In genomic region chr13:22173605-22174004, GRCh38 we compare ENCODE assay signal across 16 cellular contexts.
DNase-seq lines count a peak whose midpoint lies in the region; ATAC-seq and TF ChIP-seq lines count a peak whose summit lies in the region.
"Had no signal": no experiment of that assay in that cellular context is flagged by ENCODE, and none has a peak within 500 bp of the region (broad histone marks: within the 10 kb centered on the region; RNA-seq: fewer than 3 reads in every experiment).

No MANE protein-coding gene starts in this region.

- TF ChIP-seq CTCF in HEK293 (tag by site-specific recombination; IDR thresholded peaks at IDR 0.05) = no peak
- TF ChIP-seq CTCF in astrocyte of the cerebellum (IDR thresholded peaks at IDR 0.05; ENCODE audit: low read depth, low read length, missing control alignments) = no peak
- TF ChIP-seq CTCF in left lung (IDR thresholded peaks at IDR 0.05) = no peak

- ATAC-seq in left lung (peak; percentile 51), GM21737 (IDR thresholded peaks at IDR 0.05; ENCODE audit: unreplicated experiment) (no peak), GM21447 (IDR thresholded peaks at IDR 0.05; ENCODE audit: unreplicated experiment) (no peak)
- ATAC-seq: lower lobe of right lung; naive thymus-derived CD8-positive, alpha-beta T cell had no signal

- in situ Hi-C loops in astrocyte of the cerebellum (cut with HindIII; ENCODE audit: low sequenced_read_pairs) = no loop called here

- H3K4me1 ChIP-seq in HEK293 (ENCODE audit: control insufficient read depth, insufficient read depth, low read length) = no peaks in the 10 kb centered on the region
- no peaks in the 10 kb centered on the region for H3K4me1 ChIP-seq in left lung
- H3K4me1 ChIP-seq: lower lobe of right lung, suprapubic skin had no signal

- H3K4me3 ChIP-seq in HEK293 (ENCODE audit: low read depth, low read length) (no peak overlapping the region), astrocyte of the cerebellum (ENCODE audit: low read depth, low read length) (no peak overlapping the region), left lung (no peak overlapping the region)
- H3K4me3 ChIP-seq: lower lobe of right lung, suprapubic skin had no signal

- H3K27ac ChIP-seq in HEK293 (ENCODE audit: extremely low read depth, low read depth, low read length) (no peak overlapping the region), left lung (no peak overlapping the region)
- H3K27ac ChIP-seq: lower lobe of right lung, suprapubic skin had no signal

- CTCF ChIA-PET in HEK293 (lab: Yijun Ruan, JAX) = no interaction called here

- DNase-seq in AG08396 (ENCODE audit: low spot score) = peak; percentile 59
- peak; percentile 1 for DNase-seq in astrocyte of the cerebellum (ENCODE audit: low read depth)
- no peak for DNase-seq in left lung
- no peak for DNase-seq in amygdala (lab: John Stamatoyannopoulos, UW)
- no peak for DNase-seq in NCI-H748 treated with DMSO at 0.1 percent for 48 hours (lab: John Stamatoyannopoulos, UW)
- DNase-seq: activated gamma-delta T cell treated with Interleukin-2 at 50 U/mL for 16 hours; effector CD4-positive, alpha-beta T cell; foreskin melanocyte; GOT3; lower lobe of right lung; naive thymus-derived CD8-positive, alpha-beta T cell; NCI-H526 treated with DMSO at 0.1 percent for 48 hours had no signal

- H3K36me3 ChIP-seq in HEK293 (ENCODE audit: control insufficient read depth in 2 of 2, insufficient read depth in 1 of 2, low read length in 2 of 2) = no peaks in the 10 kb centered on the region
- H3K36me3 ChIP-seq in left lung = no peaks in the 10 kb centered on the region
- H3K36me3 ChIP-seq: lower lobe of right lung, suprapubic skin had no signal

- intact Hi-C loops in left lung (cut with DNase I) = no loop called here

- no peaks in the 10 kb centered on the region for H3K27me3 ChIP-seq in left lung
- H3K27me3 ChIP-seq: suprapubic skin had no signal

- H3K9me3 ChIP-seq in HEK293 (ENCODE audit: control insufficient read depth, insufficient read depth, low read depth, low read length) (no peaks in the 10 kb centered on the region), left lung (no peaks in the 10 kb centered on the region)
- H3K9me3 ChIP-seq: lower lobe of right lung, suprapubic skin had no signal

- POLR2A ChIA-PET in HEK293 (lab: Yijun Ruan, JAX) = no interaction called here

TF ChIP-seq in HEK293, 187 proteins besides CTCF, POLR2A, EP300 and RAD21:
- TF ChIP-seq, protein P1, sequence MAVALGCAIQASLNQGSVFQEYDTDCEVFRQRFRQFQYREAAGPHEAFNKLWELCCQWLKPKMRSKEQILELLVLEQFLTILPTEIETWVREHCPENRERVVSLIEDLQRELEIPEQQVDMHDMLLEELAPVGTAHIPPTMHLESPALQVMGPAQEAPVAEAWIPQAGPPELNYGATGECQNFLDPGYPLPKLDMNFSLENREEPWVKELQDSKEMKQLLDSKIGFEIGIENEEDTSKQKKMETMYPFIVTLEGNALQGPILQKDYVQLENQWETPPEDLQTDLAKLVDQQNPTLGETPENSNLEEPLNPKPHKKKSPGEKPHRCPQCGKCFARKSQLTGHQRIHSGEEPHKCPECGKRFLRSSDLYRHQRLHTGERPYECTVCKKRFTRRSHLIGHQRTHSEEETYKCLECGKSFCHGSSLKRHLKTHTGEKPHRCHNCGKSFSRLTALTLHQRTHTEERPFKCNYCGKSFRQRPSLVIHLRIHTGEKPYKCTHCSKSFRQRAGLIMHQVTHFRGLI (tag by site-specific recombination; IDR thresholded peaks at IDR 0.05) = no peak
- TF ChIP-seq PRDM10 (tag by site-specific recombination; IDR thresholded peaks at IDR 0.05) = peak; percentile 43; the same call in 1 of the 2 replicates
- no peak for TF ChIP-seq ZNF670 (tag by site-specific recombination; IDR thresholded peaks at IDR 0.05; ENCODE audit: low read depth)
- no peak for TF ChIP-seq KLF7 (tag by site-specific recombination; IDR thresholded peaks at IDR 0.05; ENCODE audit: borderline replicate concordance)
- TF ChIP-seq ZFP37 (tag by site-specific recombination; IDR thresholded peaks at IDR 0.05) = no peak
- no peak for TF ChIP-seq ZBTB1 (tag by site-specific recombination; IDR thresholded peaks at IDR 0.05)

Comparison
In these comparisons a context has a peak if more than half of its experiments do, and no peak if none do; other contexts are left out.
1. DNase-seq: peak in AG08396 (single experiment) and astrocyte of the cerebellum (single experiment); none in left lung (0 of 2), amygdala (0 of 56) and NCI-H748 treated with DMSO at 0.1 percent for 48 hours (single experiment).